ENCODE assay signal across 15 cellular contexts in the genomic region with DNA sequence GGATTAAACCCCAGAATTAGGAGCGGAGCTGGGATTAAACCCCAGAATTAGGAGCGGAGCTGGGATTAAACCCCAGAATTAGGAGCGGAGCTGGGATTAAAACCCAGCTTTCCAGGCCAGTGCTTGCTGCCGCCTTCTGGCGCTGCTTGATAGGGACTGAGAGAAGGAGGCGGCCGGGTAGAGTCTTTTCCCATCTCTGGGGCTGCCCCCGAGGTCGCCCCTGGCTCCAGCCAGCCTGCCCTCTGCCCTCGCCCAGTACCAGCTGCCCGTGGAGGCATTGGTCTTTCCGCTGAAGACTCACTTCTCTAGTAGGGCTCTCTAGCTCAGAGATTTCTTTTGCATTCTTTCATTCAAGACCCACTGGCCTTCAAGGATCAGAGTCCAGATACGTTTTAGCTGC. TPM values are rescaled to one million over a fixed set of nuclear protein-coding genes. Genes with fewer than 3 reads are reported as not detected.
DNase-seq lines count a peak whose midpoint lies in the region; ATAC-seq and TF ChIP-seq lines count a peak whose summit lies in the region.
"Had no signal": no experiment of that assay in that cellular context is flagged by ENCODE, and none has a peak within 500 bp of the region (broad histone marks: within the 10 kb centered on the region; RNA-seq: fewer than 3 reads in every experiment).

No MANE protein-coding gene starts in this region.

- H3K27ac ChIP-seq in lower lobe of right lung (no peak overlapping the region), thyroid gland (no peak overlapping the region)

- peaks cover 73 to 79% of the 10 kb centered on the region in 2 donors for H3K36me3 Mint-ChIP-seq in CD14-positive monocyte
- peaks cover 28% of the 10 kb centered on the region for H3K36me3 Mint-ChIP-seq in chondrocyte (ENCODE audit: low read depth)

- intact Hi-C loops in CD14-positive monocyte (cut with micrococcal nuclease), result no loop called here
- intact Hi-C loops in lower lobe of right lung (cut with DNase I), result no loop called here
- intact Hi-C loops in thyroid gland (cut with DNase I), result no loop called here

- TF ChIP-seq CTCF in CD14-positive monocyte (IDR thresholded peaks at IDR 0.05) (no peak), chondrocyte (IDR thresholded peaks at IDR 0.05) (no peak), lower lobe of right lung (IDR thresholded peaks at IDR 0.05) (no peak), thyroid gland (IDR thresholded peaks at IDR 0.05) (no peak)

- ATAC-seq in lower lobe of right lung (no peak), esophagus mucosa (no peak)
- ATAC-seq: CD8-positive, alpha-beta T cell; GM23338; HCT116 had no signal

- 95 to 98% methylated on average over 11 to 13 of the region's 13 CpGs for WGBS in thyroid gland, 2 donors

- no peak overlapping the region for H3K4me3 ChIP-seq in lower lobe of right lung
- H3K4me3 ChIP-seq in thyroid gland (replicated peaks in 1 of 3), result no peak overlapping the region
- H3K4me3 ChIP-seq: GM23338 had no signal

- H3K9me3 ChIP-seq in lower lobe of right lung, result no peaks in the 10 kb centered on the region
- no peaks in the 10 kb centered on the region for H3K9me3 ChIP-seq in thyroid gland
- H3K9me3 ChIP-seq: Caco-2 had no signal

- H3K4me3 Mint-ChIP-seq in CD14-positive monocyte (no peak overlapping the region), chondrocyte (ENCODE audit: unreplicated experiment) (no peak overlapping the region)
- H3K4me3 Mint-ChIP-seq: CD8-positive, alpha-beta T cell; GM23338; H9 had no signal

- H3K27ac Mint-ChIP-seq in CD14-positive monocyte, result no peak overlapping the region
- H3K27ac Mint-ChIP-seq in chondrocyte (ENCODE audit: unreplicated experiment), result no peak overlapping the region
- H3K27ac Mint-ChIP-seq: CD4-positive, CD25-positive, alpha-beta regulatory T cell; CD8-positive, alpha-beta T cell; GM23338 had no signal

- DNase-seq in CD14-positive monocyte (ENCODE audit: low spot score) (peak; percentile 40), chondrocyte (ENCODE audit: low spot score) (peak; percentile 63), lower lobe of right lung (peak; percentile 36), hippocampal formation (lab: John Stamatoyannopoulos, UW) (no peak), thyroid gland (no peak)
- DNase-seq: C1 segment of cervical spinal cord; Caco-2; CD4-positive, CD25-positive, alpha-beta regulatory T cell; CD8-positive, alpha-beta T cell; DMS153; DND-41; H9 had no signal

- H3K27me3 Mint-ChIP-seq in CD14-positive monocyte (ENCODE audit: low read depth in 3 of 3) (no peaks in the 10 kb centered on the region), chondrocyte (ENCODE audit: low read depth) (no peaks in the 10 kb centered on the region)
- H3K27me3 Mint-ChIP-seq: CD4-positive, CD25-positive, alpha-beta regulatory T cell had no signal

- H3K27me3 ChIP-seq in lower lobe of right lung (ENCODE audit: low read depth), result no peaks in the 10 kb centered on the region
- no peaks in the 10 kb centered on the region for H3K27me3 ChIP-seq in thyroid gland

- peaks cover 10% of the 10 kb centered on the region for H3K4me1 Mint-ChIP-seq in CD14-positive monocyte
- peaks cover 9% of the 10 kb centered on the region for H3K4me1 Mint-ChIP-seq in chondrocyte (ENCODE audit: low read depth)

- H3K9me3 Mint-ChIP-seq in CD14-positive monocyte (no peaks in the 10 kb centered on the region), chondrocyte (ENCODE audit: low read depth) (no peaks in the 10 kb centered on the region)
- H3K9me3 Mint-ChIP-seq: CD4-positive, CD25-positive, alpha-beta regulatory T cell; CD8-positive, alpha-beta T cell; GM23338; H9 had no signal

- no peak for TF ChIP-seq POLR2A in thyroid gland (IDR thresholded peaks at IDR 0.05)

- H3K36me3 ChIP-seq in lower lobe of right lung (peaks cover 81% of the 10 kb centered on the region), thyroid gland (peaks cover 52 to 54% of the 10 kb centered on the region in 2 donors)

- peaks cover 19% of the 10 kb centered on the region for H3K4me1 ChIP-seq in lower lobe of right lung
- H3K4me1 ChIP-seq in thyroid gland, result peaks cover 7 to 8% of the 10 kb centered on the region in 2 donors
- H3K4me1 ChIP-seq: Caco-2 had no signal

RNA-seq across cellular contexts. Expression of a gene that starts 5.2 kb away (rescaled TPM):
- 1 to 10 TPM; 4.7 to 5.6 TPM for polyA plus RNA-seq in CD14-positive monocyte
- total RNA-seq in chondrocyte (26.5 to 39.2 TPM (median 27.3 TPM) in 3 replicates), lower lobe of right lung (33.5 TPM), thyroid gland (100 to 1,000 TPM in 1 of 4 donors, 10 to 100 TPM in 3; 30.7 to 113 (median 49.0) TPM), esophagus mucosa (19.8 TPM)

RNA-seq across cellular contexts. Expression of a gene that starts 44.0 kb away (rescaled TPM):
- not detected for polyA plus RNA-seq in CD14-positive monocyte
- total RNA-seq in chondrocyte (7.2 to 8.2 TPM (median 7.3 TPM) in 3 replicates), lower lobe of right lung (1.4 TPM), thyroid gland (under 1 TPM in 3 of 4 donors, not detected in 1; 0.22 to 0.27 (median 0.25) TPM), esophagus mucosa (10.2 TPM)

Comparison
In these comparisons a context has a peak if more than half of its experiments do, and no peak if none do; other contexts are left out.
1. DNase-seq: peak in CD14-positive monocyte (single experiment), chondrocyte (single experiment) and lower lobe of right lung (single experiment); none in hippocampal formation (0 of 2) and thyroid gland (0 of 2).